ENCODE assay signal across 22 cellular contexts in the genomic region with DNA sequence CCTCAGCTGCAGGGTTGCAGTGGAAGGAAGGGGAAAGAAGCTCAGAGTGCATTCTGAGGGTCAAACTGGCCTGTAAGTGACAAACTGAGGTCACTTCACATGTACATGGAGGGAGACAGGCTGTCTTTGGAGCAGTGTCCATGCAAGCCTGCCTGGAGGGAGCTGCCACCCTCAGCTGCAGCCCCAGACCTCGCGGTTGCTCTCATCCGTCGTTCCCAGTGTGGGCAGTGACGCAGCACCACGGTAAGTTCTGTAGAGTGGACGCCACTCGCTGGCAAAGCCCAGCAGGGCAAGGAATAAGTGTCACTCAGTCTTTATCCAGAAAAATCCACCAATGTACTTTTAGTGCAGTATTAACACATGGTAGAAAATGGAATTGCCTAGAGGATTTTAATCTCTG.
"Had no signal": no experiment of that assay in that cellular context is flagged by ENCODE, and none has a peak within 500 bp of the region (broad histone marks: within the 10 kb centered on the region; RNA-seq: fewer than 3 reads in every experiment).

No MANE protein-coding gene starts in this region.

- ATAC-seq: effector memory CD8-positive, alpha-beta T cell; foreskin keratinocyte; gastroesophageal sphincter; heart left ventricle; left cardiac atrium; left lung; left ventricle myocardium superior; lower lobe of right lung; mucosa of descending colon had no signal

- H3K36me3 ChIP-seq: colonic mucosa, esophagus muscularis mucosa, gastroesophageal sphincter, heart left ventricle, left lung, lower lobe of right lung had no signal

- H3K27ac ChIP-seq: colonic mucosa, esophagus muscularis mucosa, foreskin keratinocyte, gastroesophageal sphincter, heart left ventricle, hepatocyte, left lung, lower lobe of right lung had no signal

- H3K9me3 ChIP-seq: colonic mucosa, esophagus muscularis mucosa, gastroesophageal sphincter, heart left ventricle, left lung, lower lobe of right lung, mucosa of descending colon had no signal

- FAIRE-seq: endothelial cell of umbilical vein, frontal cortex, islet of Langerhans, keratinocyte had no signal

- H3K4me2 ChIP-seq: hepatocyte had no signal

- H2AFZ ChIP-seq: hepatocyte had no signal

- H3K4me3 ChIP-seq: colonic mucosa, esophagus muscularis mucosa, gastroesophageal sphincter, heart left ventricle, hepatocyte, left lung, lower lobe of right lung, mucosa of descending colon had no signal

- H3K79me2 ChIP-seq: hepatocyte had no signal

- H3K4me1 ChIP-seq: colonic mucosa, foreskin keratinocyte, left lung, lower lobe of right lung had no signal

- H3K9me3 Mint-ChIP-seq: dendritic cell treated with granulocyte-macrophage colony-stimulating factor and Interleukin-4, amounts not matched to agents 40 ng/mL and 50 ng/mL, for 4 days; effector memory CD8-positive, alpha-beta T cell; mesothelial cell of epicardium had no signal

- H3K27me3 Mint-ChIP-seq: dendritic cell treated with granulocyte-macrophage colony-stimulating factor and Interleukin-4, amounts not matched to agents 40 ng/mL and 50 ng/mL, for 4 days; effector memory CD8-positive, alpha-beta T cell had no signal

- H3K27me3 ChIP-seq: colonic mucosa, esophagus muscularis mucosa, foreskin keratinocyte, gastroesophageal sphincter, heart left ventricle, hepatocyte, left lung had no signal

- H3K36me3 Mint-ChIP-seq: mesothelial cell of epicardium had no signal

- H3K27ac Mint-ChIP-seq: dendritic cell treated with granulocyte-macrophage colony-stimulating factor and Interleukin-4, amounts not matched to agents 40 ng/mL and 50 ng/mL, for 4 days; effector memory CD8-positive, alpha-beta T cell; mesothelial cell of epicardium had no signal

- H3K4me3 Mint-ChIP-seq: dendritic cell treated with granulocyte-macrophage colony-stimulating factor and Interleukin-4, amounts not matched to agents 40 ng/mL and 50 ng/mL, for 4 days; effector memory CD8-positive, alpha-beta T cell; mesothelial cell of epicardium had no signal

- DNase-seq: colonic mucosa; cortex of kidney; effector CD8-positive, alpha-beta T cell; effector memory CD8-positive, alpha-beta T cell; foreskin keratinocyte; hypothalamus; left cardiac atrium; left lung; left ventricle myocardium superior; lower lobe of right lung; mesenchymal stem cell; mucosa of descending colon had no signal
